In genomic region chr1:17235135-17235880, GRCh38 we compare ENCODE assay signal across 31 cellular contexts. TPM values are rescaled to one million over a fixed set of nuclear protein-coding genes. Genes with fewer than 3 reads are reported as not detected.
DNase-seq lines count a peak whose midpoint lies in the region; ATAC-seq and TF ChIP-seq lines count a peak whose summit lies in the region.
"Had no signal": no experiment of that assay in that cellular context is flagged by ENCODE, and none has a peak within 500 bp of the region (broad histone marks: within the 10 kb centered on the region; RNA-seq: fewer than 3 reads in every experiment).

No MANE protein-coding gene starts in this region.

- H4K20me1 ChIP-seq in OCI-LY7 (ENCODE audit: insufficient read depth, low read length), result no peaks in the 10 kb centered on the region

- H3K9me2 ChIP-seq in OCI-LY7 (ENCODE audit: insufficient read depth, low read length), result no peaks in the 10 kb centered on the region
- H3K9me2 ChIP-seq: SK-N-SH had no signal

- no peak overlapping the region for H3K27ac ChIP-seq in OCI-LY7 (ENCODE audit: low read depth, low read length, poor library complexity, severe bottlenecking)
- H3K27ac ChIP-seq: lower lobe of right lung had no signal

- POLR2A ChIA-PET in OCI-LY7 (lab: Charles Lee), result no interaction called here
- POLR2A ChIA-PET in activated CD8-positive, alpha-beta T cell treated with anti-CD3 and anti-CD28 coated beads, Interleukin-2, amount 10 ng/mL, durations not matched to agents 7 days and 5 days (lab: Charles Lee), result no interaction called here

- TF ChIP-seq CTCF in chondrocyte (IDR thresholded peaks at IDR 0.05), result no peak
- TF ChIP-seq CTCF in mucosa of descending colon (IDR thresholded peaks at IDR 0.05), result no peak
- TF ChIP-seq CTCF in OCI-LY7 (conservative IDR thresholded peaks at IDR 0.05; ENCODE audit: low read length), result no peak

- H3K9me3 ChIP-seq in mucosa of descending colon, result no peaks in the 10 kb centered on the region
- no peaks in the 10 kb centered on the region for H3K9me3 ChIP-seq in OCI-LY7 (ENCODE audit: low read length)
- H3K9me3 ChIP-seq: body of pancreas, esophagus squamous epithelium, lower lobe of right lung, SK-N-SH had no signal

- H3K27ac Mint-ChIP-seq in chondrocyte (ENCODE audit: unreplicated experiment), result peak overlapping the region; percentile 34
- H3K27ac Mint-ChIP-seq in activated CD8-positive, alpha-beta T cell treated with anti-CD3 and anti-CD28 coated beads, Interleukin-2, amount 10 ng/mL, durations not matched to agents 7 days and 5 days, result no peak overlapping the region
- H3K27ac Mint-ChIP-seq: activated naive CD4-positive, alpha-beta T cell treated with anti-CD3 and anti-CD28 coated beads, Interleukin-2, amount 10 ng/mL, durations not matched to agents 7 days and 5 days; CD8-positive, alpha-beta memory T cell; H9; nephron progenitor cell had no signal

- intact Hi-C loops in mucosa of descending colon (cut with DNase I, micrococcal nuclease) (no loop called here), OCI-LY7 (cut with micrococcal nuclease; ENCODE audit: unreplicated experiment) (loop anchor here (5.0 kb wide), 1 partner anchor 93 kb away; no protein-coding TSS in a partner anchor)

- peak; percentile 7 for ATAC-seq in mucosa of descending colon
- ATAC-seq in activated CD8-positive, alpha-beta T cell treated with anti-CD3 and anti-CD28 coated beads, Interleukin-2, amount 10 ng/mL, durations not matched to agents 7 days and 5 days, result no peak
- ATAC-seq in HG03095 (IDR thresholded peaks at IDR 0.05; ENCODE audit: unreplicated experiment), result no peak
- ATAC-seq in GM21390 (IDR thresholded peaks at IDR 0.05; ENCODE audit: unreplicated experiment), result no peak
- ATAC-seq: body of pancreas; GM12878; lower lobe of right lung; right cardiac atrium; stimulated activated naive CD8-positive, alpha-beta T cell treated with anti-CD3 and anti-CD28 coated beads, Interleukin-15, Interleukin-2, amounts not matched to agents 100 U/mL and 50 U/mL, for 24 hours had no signal

- H3K79me2 ChIP-seq in OCI-LY7 (ENCODE audit: insufficient read depth, low read depth, low read length), result no peaks in the 10 kb centered on the region

- H3K9me3 Mint-ChIP-seq in chondrocyte (ENCODE audit: low read depth), result no peaks in the 10 kb centered on the region
- no peaks in the 10 kb centered on the region for H3K9me3 Mint-ChIP-seq in activated CD8-positive, alpha-beta T cell treated with anti-CD3 and anti-CD28 coated beads, Interleukin-2, amount 10 ng/mL, durations not matched to agents 7 days and 5 days (ENCODE audit: insufficient read depth)
- H3K9me3 Mint-ChIP-seq: activated naive CD4-positive, alpha-beta T cell treated with anti-CD3 and anti-CD28 coated beads, Interleukin-2, amount 10 ng/mL, durations not matched to agents 7 days and 5 days; CD8-positive, alpha-beta memory T cell; central memory CD8-positive, alpha-beta T cell; H9; nephron progenitor cell had no signal

- H3K27me3 Mint-ChIP-seq in chondrocyte (ENCODE audit: low read depth), result no peaks in the 10 kb centered on the region
- peaks cover 5% of the 10 kb centered on the region for H3K27me3 Mint-ChIP-seq in activated CD8-positive, alpha-beta T cell treated with anti-CD3 and anti-CD28 coated beads, Interleukin-2, amount 10 ng/mL, durations not matched to agents 7 days and 5 days (ENCODE audit: low read depth)
- H3K27me3 Mint-ChIP-seq: CD8-positive, alpha-beta memory T cell had no signal

- peaks cover 43% of the 10 kb centered on the region for H3K4me1 Mint-ChIP-seq in chondrocyte (ENCODE audit: low read depth)
- H3K4me1 Mint-ChIP-seq in activated CD8-positive, alpha-beta T cell treated with anti-CD3 and anti-CD28 coated beads, Interleukin-2, amount 10 ng/mL, durations not matched to agents 7 days and 5 days (ENCODE audit: low read depth), result peaks cover 3% of the 10 kb centered on the region
- H3K4me1 Mint-ChIP-seq: activated naive CD4-positive, alpha-beta T cell treated with anti-CD3 and anti-CD28 coated beads, Interleukin-2, amount 10 ng/mL, durations not matched to agents 7 days and 5 days; CD8-positive, alpha-beta memory T cell had no signal

- CTCF ChIA-PET in OCI-LY7 (lab: Charles Lee; ENCODE audit: unreplicated experiment), result no interaction called here
- CTCF ChIA-PET in activated CD8-positive, alpha-beta T cell treated with anti-CD3 and anti-CD28 coated beads, Interleukin-2, amount 10 ng/mL, durations not matched to agents 7 days and 5 days (lab: Charles Lee), result interaction anchor here (0.9 to 7.6 kb wide), 2 partner anchors 107 to 112 kb away, joined by 4 to 80 read pairs; no protein-coding TSS in a partner anchor

- no peak overlapping the region for H2AFZ ChIP-seq in OCI-LY7 (ENCODE audit: low read length)

- H3K36me3 ChIP-seq in mucosa of descending colon (ENCODE audit: low read depth) (no peaks in the 10 kb centered on the region), OCI-LY7 (ENCODE audit: insufficient read depth, low read length) (no peaks in the 10 kb centered on the region)
- H3K36me3 ChIP-seq: lower lobe of right lung had no signal

- BruUV-seq in OCI-LY7 (replicated peaks; lab: Mats Ljungman, UMichigan), result no TSS peak

- H3K4me1 ChIP-seq in mucosa of descending colon (ENCODE audit: low read depth) (peaks cover 25% of the 10 kb centered on the region), OCI-LY7 (ENCODE audit: insufficient read depth, low read length, poor library complexity, severe bottlenecking) (peaks cover 8% of the 10 kb centered on the region)

- DNase-seq in A172 (ENCODE audit: low spot score) (peak; percentile 20), HT-29 (ENCODE audit: low spot score) (peak; percentile 51), chondrocyte (ENCODE audit: low spot score) (no peak), mucosa of descending colon (peak in 1 of 3 donors; percentile 47), OCI-LY7 (ENCODE audit: low spot score) (no peak)
- no peak for DNase-seq in activated CD8-positive, alpha-beta T cell treated with anti-CD3 and anti-CD28 coated beads, Interleukin-2, amount 10 ng/mL, durations not matched to agents 7 days and 5 days
- DNase-seq: 8988T; activated CD4-positive, alpha-beta T cell treated with anti-CD3 and anti-CD28 coated beads, Interleukin-2, amount 50 U/mL, for 48 hours; activated CD8-positive, alpha-beta memory T cell treated with anti-CD3 and anti-CD28 coated beads, Interleukin-2, amount 50 U/mL, for 4 hours; activated naive CD4-positive, alpha-beta T cell treated with anti-CD3 and anti-CD28 coated beads, Interleukin-2, amount 10 ng/mL, durations not matched to agents 7 days and 5 days; AML-193; body of pancreas; CD8-positive, alpha-beta memory T cell; DMS153; esophagus squamous epithelium; H9; lower lobe of right lung; NCI-H2107; nephron progenitor cell; right cardiac atrium; SK-N-SH; stimulated activated CD4-positive, alpha-beta T cell treated with anti-CD3 and anti-CD28 coated beads, Interleukin-1b, Interleukin-23, amount 100 ng/mL, for 48 hours; stimulated activated naive CD8-positive, alpha-beta T cell treated with anti-CD3 and anti-CD28 coated beads, Interleukin-15, Interleukin-2, amounts not matched to agents 100 U/mL and 50 U/mL, for 24 hours had no signal

- no peak overlapping the region for H3K4me3 ChIP-seq in mucosa of descending colon
- H3K4me3 ChIP-seq in OCI-LY7 (ENCODE audit: low read depth, low read length, poor library complexity, severe bottlenecking), result no peak overlapping the region
- H3K4me3 ChIP-seq: body of pancreas, esophagus squamous epithelium, GM12878, lower lobe of right lung had no signal

- no peak overlapping the region for H3K4me2 ChIP-seq in OCI-LY7 (ENCODE audit: low read length)
- H3K4me2 ChIP-seq: SK-N-SH had no signal

- no peak overlapping the region for H3K4me3 Mint-ChIP-seq in chondrocyte (ENCODE audit: unreplicated experiment)
- no peak overlapping the region for H3K4me3 Mint-ChIP-seq in activated CD8-positive, alpha-beta T cell treated with anti-CD3 and anti-CD28 coated beads, Interleukin-2, amount 10 ng/mL, durations not matched to agents 7 days and 5 days
- H3K4me3 Mint-ChIP-seq: activated naive CD4-positive, alpha-beta T cell treated with anti-CD3 and anti-CD28 coated beads, Interleukin-2, amount 10 ng/mL, durations not matched to agents 7 days and 5 days; CD8-positive, alpha-beta memory T cell; central memory CD8-positive, alpha-beta T cell; H9; nephron progenitor cell had no signal

- H3K36me3 Mint-ChIP-seq in chondrocyte (ENCODE audit: low read depth), result no peaks in the 10 kb centered on the region
- H3K36me3 Mint-ChIP-seq in activated CD8-positive, alpha-beta T cell treated with anti-CD3 and anti-CD28 coated beads, Interleukin-2, amount 10 ng/mL, durations not matched to agents 7 days and 5 days (ENCODE audit: low read depth), result no peaks in the 10 kb centered on the region
- H3K36me3 Mint-ChIP-seq: activated naive CD4-positive, alpha-beta T cell treated with anti-CD3 and anti-CD28 coated beads, Interleukin-2, amount 10 ng/mL, durations not matched to agents 7 days and 5 days; CD8-positive, alpha-beta memory T cell had no signal

RNA-seq across cellular contexts. Expression of gene PADI3, which starts 13.6 kb away (rescaled TPM):
- 2.1 and 5.4 TPM in 2 replicates for total RNA-seq in A172 (2014; rRNA removed; shearing (Covaris generic))
- 0.03 and 0.15 TPM in 2 replicates for total RNA-seq in HT-29 (2014; rRNA removed; shearing (Covaris generic))
- total RNA-seq in chondrocyte (not detected in 3 replicates), mucosa of descending colon (under 1 TPM in 2 of 3 donors, not detected in 1; 0.09 to 0.17 TPM), OCI-LY7 (2022) (not detected in 2 replicates)
- not detected in 2 replicates for total RNA-seq in OCI-LY7 (2014; rRNA removed; shearing (Covaris generic))
- not detected for total RNA-seq in activated CD8-positive, alpha-beta T cell treated with anti-CD3 and anti-CD28 coated beads, Interleukin-2, amount 10 ng/mL, durations not matched to agents 7 days and 5 days
- total RNA-seq: body of pancreas; CD8-positive, alpha-beta memory T cell; dermis microvascular lymphatic vessel endothelial cell; frontal cortex; GM12878; lower lobe of right lung; right cardiac atrium; T-helper 1 cell treated with Interleukin-12 subunit alpha and Interleukin-12 subunit beta and Interleukin-4 antibody, amounts not matched to agents 30 ng/mL and 1 ng/mL, for 36 hours; temporal lobe had no signal

RNA-seq across cellular contexts. Expression of gene PADI1, which starts 30.4 kb away (rescaled TPM):
- total RNA-seq in A172 (2014; rRNA removed; shearing (Covaris generic)), result 1.7 and 3.5 TPM in 2 replicates
- 16.3 and 17.5 TPM in 2 replicates for total RNA-seq in HT-29 (2014; rRNA removed; shearing (Covaris generic))
- 0.41 to 0.97 TPM (median 0.70 TPM) in 3 replicates for total RNA-seq in chondrocyte
- total RNA-seq in mucosa of descending colon, result under 1 TPM; 0.25 to 0.65 (median 0.38) TPM
- total RNA-seq in OCI-LY7 (2014; rRNA removed; shearing (Covaris generic)), result not detected in 2 replicates
- total RNA-seq in OCI-LY7 (2022), result not detected in 2 replicates
- not detected for total RNA-seq in activated CD8-positive, alpha-beta T cell treated with anti-CD3 and anti-CD28 coated beads, Interleukin-2, amount 10 ng/mL, durations not matched to agents 7 days and 5 days
- total RNA-seq: body of pancreas; CD8-positive, alpha-beta memory T cell; frontal cortex; GM12878; lower lobe of right lung; right cardiac atrium; T-helper 1 cell treated with Interleukin-12 subunit alpha and Interleukin-12 subunit beta and Interleukin-4 antibody, amounts not matched to agents 30 ng/mL and 1 ng/mL, for 36 hours; temporal lobe had no signal

Comparison
In these comparisons a context has a peak if more than half of its experiments do, and no peak if none do; other contexts are left out.
1. DNase-seq: peak in A172 (single experiment) and HT-29 (single experiment); none in chondrocyte (single experiment), OCI-LY7 (single experiment) and activated CD8-positive, alpha-beta T cell treated with anti-CD3 and anti-CD28 coated beads, Interleukin-2, amount 10 ng/mL, durations not matched to agents 7 days and 5 days (single experiment).